In the genomic region with DNA sequence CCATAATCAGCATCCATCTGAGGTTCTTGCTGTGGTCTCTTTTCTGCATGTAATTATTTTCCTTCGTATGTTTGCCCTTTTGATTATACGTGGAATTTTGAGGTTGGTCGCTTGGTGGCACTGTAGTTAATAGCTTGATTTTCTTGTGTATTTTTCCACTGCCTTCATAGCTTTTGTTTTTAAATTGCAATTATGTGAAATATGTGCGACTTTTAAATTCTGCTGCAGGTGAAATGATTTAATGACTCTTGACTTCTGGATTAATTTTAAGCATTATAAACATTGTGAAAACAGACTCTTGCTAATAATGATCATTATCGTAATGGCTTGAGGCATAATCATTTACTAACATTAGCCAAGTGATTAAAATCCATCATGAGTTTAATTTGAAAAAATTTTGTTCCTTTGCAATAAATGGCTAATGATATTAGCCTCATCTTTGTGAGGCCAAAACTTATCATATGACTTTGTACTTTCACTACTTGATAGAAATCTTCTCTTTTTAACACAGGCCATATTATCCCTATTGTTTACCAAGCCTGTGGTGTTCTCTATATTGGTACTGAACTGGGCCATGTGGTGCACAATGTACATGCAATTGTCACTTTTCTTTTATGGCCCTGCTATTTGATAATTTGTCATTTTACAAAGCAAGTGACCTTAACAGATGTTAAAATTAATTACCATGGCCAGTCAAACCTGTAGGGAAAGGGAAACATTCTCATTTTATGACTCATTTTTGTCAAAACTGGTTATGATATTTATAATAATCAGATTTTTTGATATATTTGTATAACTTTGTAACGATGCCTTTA, we compare ENCODE assay signal across 8 cellular contexts.
A peak's percentile ranks its signal among the peaks of the same experiment; 100 is the strongest.
DNase-seq lines count a peak whose midpoint lies in the region; ATAC-seq and TF ChIP-seq lines count a peak whose summit lies in the region.

No MANE protein-coding gene starts in this region.

- peak; percentile 71 for DNase-seq in Ammon's horn (ENCODE audit: low spot score)
- peak; percentile 11 for DNase-seq in SHP77 treated with DMSO at 0.1 percent for 48 hours (lab: John Stamatoyannopoulos, UW)
- peak; percentile 85 for DNase-seq in dermis blood vessel endothelial cell
- peak; percentile 78 to 82 for DNase-seq in lung microvascular endothelial cell (ENCODE audit: low read depth in 2 of 2)
- DNase-seq in ureter (ENCODE audit: low spot score), result peak; percentile 46

- H3K4me2 ChIP-seq in Loucy (ENCODE audit: low read depth, low read length, poor library complexity, severe bottlenecking), result peak overlapping the region; percentile 17

- H3K9me2 ChIP-seq in Loucy (replicated peaks; ENCODE audit: low read depth, low read length), result no peaks in the 10 kb centered on the region

- peak overlapping the region; percentile 6 for H3K9ac ChIP-seq in Loucy (ENCODE audit: low read depth, low read length, poor library complexity, severe bottlenecking)

- H3K4me1 ChIP-seq in Loucy (ENCODE audit: insufficient read depth, low read length, poor library complexity, severe bottlenecking), result peaks cover 14% of the 10 kb centered on the region

- peak overlapping the region; percentile 44; the same call in 1 of the 2 replicates for H2AFZ ChIP-seq in Loucy (ENCODE audit: low read length)

- H3K79me2 ChIP-seq in Loucy (ENCODE audit: insufficient read depth, low read length), result no peaks in the 10 kb centered on the region

- H3K9me3 ChIP-seq in Loucy (ENCODE audit: insufficient read depth, low read depth, low read length), result 0 out of 2 replicates have a peak, but pooled peaks cover 5% of the 10 kb centered on the region

- H3K4me3 ChIP-seq in Loucy (ENCODE audit: low read length, poor library complexity, severe bottlenecking), result no peak overlapping the region

- H3F3A ChIP-seq in Loucy (ENCODE audit: low read depth), result no peaks in the 10 kb centered on the region

- H4K20me1 ChIP-seq in Loucy (ENCODE audit: insufficient read depth, low read length, poor library complexity, severe bottlenecking), result no peaks in the 10 kb centered on the region

- peak; percentile 94 for TF ChIP-seq CTCF in Loucy (conservative IDR thresholded peaks at IDR 0.05; ENCODE audit: low read length)

- H3K36me3 ChIP-seq in Loucy (ENCODE audit: insufficient read depth, low read length), result no peaks in the 10 kb centered on the region

- ATAC-seq in GM18511 (IDR thresholded peaks at IDR 0.05; ENCODE audit: unreplicated experiment) (peak; percentile 56), GM18867 (IDR thresholded peaks at IDR 0.05; ENCODE audit: unreplicated experiment) (no peak)

- H3K27me3 ChIP-seq in Loucy (ENCODE audit: insufficient read depth, low read length, poor library complexity, severe bottlenecking), result no peaks in the 10 kb centered on the region

Comparison
In these comparisons a context has a peak if more than half of its experiments do, and no peak if none do; other contexts are left out.
1. DNase-seq: peak in every context shown above with its lines; median percentile 85 in dermis blood vessel endothelial cell; 80 in lung microvascular endothelial cell; 71 in Ammon's horn; 46 in ureter; 11 in SHP77 treated with DMSO at 0.1 percent for 48 hours.